Comparison of ENCODE assay signal across 8 cellular contexts in genomic region chr17:75288359-75288758, GRCh38. TPM values are rescaled to one million over a fixed set of nuclear protein-coding genes. Genes with fewer than 3 reads are reported as not detected.
DNase-seq lines count a peak whose midpoint lies in the region; ATAC-seq and TF ChIP-seq lines count a peak whose summit lies in the region.

No MANE protein-coding gene starts in this region.

- no peak for ATAC-seq in activated CD8-positive, alpha-beta memory T cell treated with anti-CD3 and anti-CD28 coated beads, Interleukin-2, amount 10 ng/mL, durations not matched to agents 7 days and 5 days
- ATAC-seq in HG03460 (IDR thresholded peaks at IDR 0.05; ENCODE audit: unreplicated experiment): no peak
- no peak for ATAC-seq in GM21528 (IDR thresholded peaks at IDR 0.05; ENCODE audit: low FRiP score, unreplicated experiment)

- H3K36me3 ChIP-seq in kidney epithelial cell (ENCODE audit: control insufficient read depth, insufficient read depth, low read length) (no peaks in the 10 kb centered on the region), suprapubic skin (peaks cover 14% of the 10 kb centered on the region)

- TF ChIP-seq EP300 in suprapubic skin (IDR thresholded peaks at IDR 0.05): no peak

- no peaks in the 10 kb centered on the region for H3K9me3 ChIP-seq in suprapubic skin

- TF ChIP-seq CTCF in kidney epithelial cell (IDR thresholded peaks at IDR 0.05; ENCODE audit: insufficient read depth, low read length, poor library complexity, severe bottlenecking) (no peak), suprapubic skin (IDR thresholded peaks at IDR 0.05) (no peak)

- no peak for TF ChIP-seq POLR2A in suprapubic skin (IDR thresholded peaks at IDR 0.05)

- H3K27ac ChIP-seq in suprapubic skin: no peak overlapping the region

- H3K4me3 ChIP-seq in kidney epithelial cell (ENCODE audit: low read depth, low read length) (peak overlapping the region; percentile 88), suprapubic skin (peak overlapping the region; percentile 85)

- H3K4me3 Mint-ChIP-seq in activated CD8-positive, alpha-beta memory T cell treated with anti-CD3 and anti-CD28 coated beads, Interleukin-2, amount 10 ng/mL, durations not matched to agents 7 days and 5 days: peak overlapping the region; percentile 97
- peak overlapping the region; percentile 92 for H3K4me3 Mint-ChIP-seq in activated naive CD8-positive, alpha-beta T cell treated with anti-CD3 and anti-CD28 coated beads for 36 hours

- WGBS in suprapubic skin: 16% methylated on average over 2 of the region's 2 CpGs

- H3K27ac Mint-ChIP-seq in activated CD8-positive, alpha-beta memory T cell treated with anti-CD3 and anti-CD28 coated beads, Interleukin-2, amount 10 ng/mL, durations not matched to agents 7 days and 5 days: peak overlapping the region; percentile 100
- H3K27ac Mint-ChIP-seq in activated naive CD8-positive, alpha-beta T cell treated with anti-CD3 and anti-CD28 coated beads for 36 hours: peak overlapping the region; percentile 100

- DNase-seq in activated CD8-positive, alpha-beta memory T cell treated with anti-CD3 and anti-CD28 coated beads, Interleukin-2, amount 10 ng/mL, durations not matched to agents 7 days and 5 days: no peak
- DNase-seq in activated CD8-positive, alpha-beta memory T cell treated with anti-CD3 and anti-CD28 coated beads for 24 hours: no peak
- DNase-seq in activated naive CD8-positive, alpha-beta T cell treated with anti-CD3 and anti-CD28 coated beads for 36 hours: no peak
- DNase-seq in kidney epithelial cell (ENCODE audit: low read depth) (no peak), suprapubic skin (ENCODE audit: low spot score in 2 of 2) (no peak), DMS 273 (lab: John Stamatoyannopoulos, UW; ENCODE audit: unreplicated experiment) (no peak)

- CTCF ChIA-PET in activated CD8-positive, alpha-beta memory T cell treated with anti-CD3 and anti-CD28 coated beads, Interleukin-2, amount 10 ng/mL, durations not matched to agents 7 days and 5 days (lab: Charles Lee): interaction anchor here (1.1 to 4.2 kb wide), 9 partner anchors 7 to 174 kb away, joined by 3 to 86 read pairs (median 7); partner anchors contain the start of genes MIF4GD and MRPS7

- H3K27me3 ChIP-seq in kidney epithelial cell (ENCODE audit: control insufficient read depth, insufficient read depth, low read length) (no peaks in the 10 kb centered on the region), suprapubic skin (no peaks in the 10 kb centered on the region)

- H3K4me1 Mint-ChIP-seq in activated CD8-positive, alpha-beta memory T cell treated with anti-CD3 and anti-CD28 coated beads, Interleukin-2, amount 10 ng/mL, durations not matched to agents 7 days and 5 days: peaks cover 24% of the 10 kb centered on the region
- peaks cover 19% of the 10 kb centered on the region for H3K4me1 Mint-ChIP-seq in activated naive CD8-positive, alpha-beta T cell treated with anti-CD3 and anti-CD28 coated beads for 36 hours

- H3K9me3 Mint-ChIP-seq in activated CD8-positive, alpha-beta memory T cell treated with anti-CD3 and anti-CD28 coated beads, Interleukin-2, amount 10 ng/mL, durations not matched to agents 7 days and 5 days (ENCODE audit: low read depth): no peaks in the 10 kb centered on the region
- no peaks in the 10 kb centered on the region for H3K9me3 Mint-ChIP-seq in activated naive CD8-positive, alpha-beta T cell treated with anti-CD3 and anti-CD28 coated beads for 36 hours

- peaks cover 10% of the 10 kb centered on the region for H3K4me1 ChIP-seq in suprapubic skin

- H3K36me3 Mint-ChIP-seq in activated CD8-positive, alpha-beta memory T cell treated with anti-CD3 and anti-CD28 coated beads, Interleukin-2, amount 10 ng/mL, durations not matched to agents 7 days and 5 days: peaks cover 17% of the 10 kb centered on the region
- H3K36me3 Mint-ChIP-seq in activated naive CD8-positive, alpha-beta T cell treated with anti-CD3 and anti-CD28 coated beads for 36 hours: peaks cover 21% of the 10 kb centered on the region

- no peaks in the 10 kb centered on the region for H3K27me3 Mint-ChIP-seq in activated CD8-positive, alpha-beta memory T cell treated with anti-CD3 and anti-CD28 coated beads, Interleukin-2, amount 10 ng/mL, durations not matched to agents 7 days and 5 days
- peaks cover 4% of the 10 kb centered on the region for H3K27me3 Mint-ChIP-seq in activated naive CD8-positive, alpha-beta T cell treated with anti-CD3 and anti-CD28 coated beads for 36 hours

RNA-seq across cellular contexts. Expression of gene SLC25A19, which starts 0.9 kb away (rescaled TPM):
- 10 to 100 TPM; 46.3 to 66.4 TPM for total RNA-seq in activated CD8-positive, alpha-beta memory T cell treated with anti-CD3 and anti-CD28 coated beads, Interleukin-2, amount 10 ng/mL, durations not matched to agents 7 days and 5 days
- 100 to 1,000 TPM; 103 to 107 TPM for total RNA-seq in activated naive CD8-positive, alpha-beta T cell treated with anti-CD3 and anti-CD28 coated beads for 36 hours
- total RNA-seq in kidney epithelial cell (6.0 and 7.1 TPM in 2 replicates), suprapubic skin (10 to 100 TPM in 2 of 4 donors, 1 to 10 TPM in 2; 6.1 to 14.4 (median 10.1) TPM)

RNA-seq across cellular contexts. Expression of gene MIF4GD, which starts 17.3 kb away (rescaled TPM):
- total RNA-seq in activated CD8-positive, alpha-beta memory T cell treated with anti-CD3 and anti-CD28 coated beads, Interleukin-2, amount 10 ng/mL, durations not matched to agents 7 days and 5 days: 10 to 100 TPM; 56.9 to 58.5 TPM
- 10 to 100 TPM; 35.3 to 38.1 TPM for total RNA-seq in activated naive CD8-positive, alpha-beta T cell treated with anti-CD3 and anti-CD28 coated beads for 36 hours
- 26.7 and 36.1 TPM in 2 replicates for total RNA-seq in kidney epithelial cell
- total RNA-seq in suprapubic skin: 10 to 100 TPM; 24.2 to 44.1 (median 30.6) TPM

RNA-seq across cellular contexts. Expression of gene MRPS7, which starts 26.7 kb away (rescaled TPM):
- total RNA-seq in activated CD8-positive, alpha-beta memory T cell treated with anti-CD3 and anti-CD28 coated beads, Interleukin-2, amount 10 ng/mL, durations not matched to agents 7 days and 5 days: 10 to 100 TPM; 49.5 to 56.9 TPM
- 10 to 100 TPM; 93.5 to 96.9 TPM for total RNA-seq in activated naive CD8-positive, alpha-beta T cell treated with anti-CD3 and anti-CD28 coated beads for 36 hours
- total RNA-seq in kidney epithelial cell (57.8 and 69.4 TPM in 2 replicates), suprapubic skin (10 to 100 TPM; 19.2 to 36.4 (median 29.0) TPM)

RNA-seq across cellular contexts. Expression of gene GGA3, which starts 27.0 kb away (rescaled TPM):
- total RNA-seq in activated CD8-positive, alpha-beta memory T cell treated with anti-CD3 and anti-CD28 coated beads, Interleukin-2, amount 10 ng/mL, durations not matched to agents 7 days and 5 days: 10 to 100 TPM; 84.6 to 90.2 TPM
- total RNA-seq in activated naive CD8-positive, alpha-beta T cell treated with anti-CD3 and anti-CD28 coated beads for 36 hours: 10 to 100 TPM; 63.7 to 72.0 TPM
- total RNA-seq in kidney epithelial cell (24.8 and 34.8 TPM in 2 replicates), suprapubic skin (10 to 100 TPM; 27.0 to 68.8 (median 35.3) TPM)
